Comparison of ENCODE assay signal across 8 cellular contexts in genomic region chr6:150599199-150600002, GRCh38. TPM values are rescaled to one million over a fixed set of nuclear protein-coding genes. Genes with fewer than 3 reads are reported as not detected.
A peak's percentile ranks its signal among the peaks of the same experiment; 100 is the strongest.
DNase-seq lines count a peak whose midpoint lies in the region; ATAC-seq and TF ChIP-seq lines count a peak whose summit lies in the region.

TSS of gene PLEKHG1 (plus strand) at chr6:150599885. CDS start at chr6:150733682, 133,797 bp downstream.

- peaks cover 4 to 7% of the 10 kb centered on the region in 2 donors for H3K27me3 Mint-ChIP-seq in CD8-positive, alpha-beta memory T cell
- H3K27me3 Mint-ChIP-seq in progenitor cell of endocrine pancreas, result peaks cover 21% of the 10 kb centered on the region

- no peaks in the 10 kb centered on the region for H3K9me3 ChIP-seq in CD8-positive, alpha-beta memory T cell (ENCODE audit: low read length)
- H3K9me3 ChIP-seq in SU-DHL-6 (ENCODE audit: insufficient read depth, low read length) (no peaks in the 10 kb centered on the region), adrenal gland (replicated peaks in 1 of 3) (no peaks in the 10 kb centered on the region)

- peak; percentile 27 to 74 (median 46) for DNase-seq in CD8-positive, alpha-beta memory T cell
- DNase-seq in adrenal gland, result peak; percentile 43 to 71 (median 60)
- peak; percentile 86 for DNase-seq in left cardiac atrium
- peak; percentile 57 for DNase-seq in progenitor cell of endocrine pancreas (ENCODE audit: low spot score, unreplicated experiment)
- DNase-seq in cortex of kidney (lab: John Stamatoyannopoulos, UW), result no peak

- H3F3A ChIP-seq in SU-DHL-6 (ENCODE audit: insufficient read depth), result peaks cover 11% of the 10 kb centered on the region

- peak within 1 kb of the TSS; percentile 52 for H3K4me3 ChIP-seq in CD8-positive, alpha-beta memory T cell (ENCODE audit: low read length)
- peak within 1 kb of the TSS; percentile 56 for H3K4me3 ChIP-seq in SU-DHL-6 (ENCODE audit: insufficient read depth, low read length, poor library complexity, severe bottlenecking)
- H3K4me3 ChIP-seq in adrenal gland, result peak within 1 kb of the TSS in 2 of 4 donors; percentile 33 to 83

- intact Hi-C loops in adrenal gland (cut with DNase I), result no loop called here
- intact Hi-C loops in left cardiac atrium (cut with DNase I), result loop anchor here in 1 of 2 donors (5.0 kb wide), 1 partner anchor 182 kb away; no protein-coding TSS in a partner anchor

- CTCF ChIA-PET in CD8-positive, alpha-beta memory T cell (lab: Charles Lee), result interaction anchor here (0.7 to 1.8 kb wide), 6 partner anchors 9 to 181 kb away, joined by 3 to 12 read pairs (median 4); no protein-coding TSS in a partner anchor

- peak within 1 kb of the TSS; percentile 91 to 97 (median 94) for H3K4me3 Mint-ChIP-seq in CD8-positive, alpha-beta memory T cell
- peak within 1 kb of the TSS; percentile 97 for H3K4me3 Mint-ChIP-seq in progenitor cell of endocrine pancreas (ENCODE audit: low read depth)

- ATAC-seq in GM19455 (IDR thresholded peaks at IDR 0.05; ENCODE audit: unreplicated experiment) (peak; percentile 81), HG03565 (IDR thresholded peaks at IDR 0.05; ENCODE audit: unreplicated experiment) (peak; percentile 40), left cardiac atrium (peak; percentile 94 to 97)

- peaks cover 23% of the 10 kb centered on the region; the same call in 1 of the 2 replicates for H3K79me2 ChIP-seq in SU-DHL-6 (ENCODE audit: insufficient read depth, low read length)

- no peaks in the 10 kb centered on the region for H4K20me1 ChIP-seq in SU-DHL-6 (ENCODE audit: low read depth, low read length)

- peak within 1 kb of the TSS; percentile 7 for H3K27ac ChIP-seq in CD8-positive, alpha-beta memory T cell (ENCODE audit: low read depth, low read length)
- peak within 1 kb of the TSS; percentile 71 for H3K27ac ChIP-seq in SU-DHL-6 (ENCODE audit: low read depth, low read length)
- H3K27ac ChIP-seq in adrenal gland, result peak within 1 kb of the TSS in 3 of 5 donors; percentile 37 to 84 (median 52)

- H3K27ac Mint-ChIP-seq in CD8-positive, alpha-beta memory T cell, result peak within 1 kb of the TSS; percentile 90 to 97 (median 94)
- peak within 1 kb of the TSS; percentile 98 for H3K27ac Mint-ChIP-seq in progenitor cell of endocrine pancreas

- no peak for TF ChIP-seq CTCF in SU-DHL-6 (IDR thresholded peaks at IDR 0.05; ENCODE audit: insufficient read depth, low read length, poor library complexity, severe bottlenecking)
- TF ChIP-seq CTCF in adrenal gland (IDR thresholded peaks at IDR 0.05), result no peak
- TF ChIP-seq CTCF in progenitor cell of endocrine pancreas (IDR thresholded peaks at IDR 0.05; ENCODE audit: unreplicated experiment), result no peak

- H3K9me2 ChIP-seq in SU-DHL-6 (replicated peaks; ENCODE audit: insufficient read depth, low read length), result no peaks in the 10 kb centered on the region

- H3K9ac ChIP-seq in SU-DHL-6 (ENCODE audit: low read length), result peak within 1 kb of the TSS; percentile 78

- H3K4me1 ChIP-seq in CD8-positive, alpha-beta memory T cell (ENCODE audit: insufficient read depth, low read length), result no peaks in the 10 kb centered on the region
- H3K4me1 ChIP-seq in adrenal gland (replicated peaks in 1 of 2), result peaks cover 6 to 12% of the 10 kb centered on the region in 2 donors

- H3K4me2 ChIP-seq in SU-DHL-6 (ENCODE audit: low read depth, low read length, poor library complexity, severe bottlenecking), result peak within 1 kb of the TSS; percentile 70

- peak within 1 kb of the TSS; percentile 44 for H2AFZ ChIP-seq in SU-DHL-6 (ENCODE audit: low read depth, low read length, severe bottlenecking)

- 14 to 45% (median 15%) methylated on average over 16 to 53 of the region's 53 CpGs for WGBS in adrenal gland, 4 donors

- no peak for TF ChIP-seq POLR2A in adrenal gland (IDR thresholded peaks at IDR 0.05)

- no peaks in the 10 kb centered on the region for H3K36me3 ChIP-seq in CD8-positive, alpha-beta memory T cell (ENCODE audit: insufficient read depth, low read length)
- H3K36me3 ChIP-seq in SU-DHL-6 (ENCODE audit: low read length), result no peaks in the 10 kb centered on the region
- no peaks in the 10 kb centered on the region for H3K36me3 ChIP-seq in adrenal gland (replicated peaks in 1 of 2)

- peaks cover 0 to 5% (median 0%) of the 10 kb centered on the region in 3 donors for H3K36me3 Mint-ChIP-seq in CD8-positive, alpha-beta memory T cell
- H3K36me3 Mint-ChIP-seq in progenitor cell of endocrine pancreas (ENCODE audit: insufficient read depth), result peaks cover 1% of the 10 kb centered on the region

- POLR2A ChIA-PET in CD8-positive, alpha-beta memory T cell (lab: Charles Lee), result interaction anchor here (0.6 to 1.5 kb wide), 6 partner anchors 19 to 303 kb away, joined by 3 to 13 read pairs (median 4); no protein-coding TSS in a partner anchor

- H3K27me3 ChIP-seq in CD8-positive, alpha-beta memory T cell (ENCODE audit: insufficient read depth, low read length, poor library complexity, severe bottlenecking), result no peaks in the 10 kb centered on the region
- H3K27me3 ChIP-seq in SU-DHL-6 (ENCODE audit: low read length) (no peaks in the 10 kb centered on the region), adrenal gland (peaks cover 12% of the 10 kb centered on the region)

- H3K4me1 Mint-ChIP-seq in CD8-positive, alpha-beta memory T cell, result peaks cover 17 to 24% (median 21%) of the 10 kb centered on the region in 3 donors
- H3K4me1 Mint-ChIP-seq in progenitor cell of endocrine pancreas (ENCODE audit: low read depth), result peaks cover 16% of the 10 kb centered on the region

- no peaks in the 10 kb centered on the region for H3K9me3 Mint-ChIP-seq in CD8-positive, alpha-beta memory T cell
- H3K9me3 Mint-ChIP-seq in progenitor cell of endocrine pancreas (ENCODE audit: low read depth), result no peaks in the 10 kb centered on the region

RNA-seq across cellular contexts. Expression of gene PLEKHG1, which starts in this region (rescaled TPM):
- 1 to 10 TPM; 8.8 to 9.4 TPM for total RNA-seq in CD8-positive, alpha-beta memory T cell
- 1.9 TPM for polyA plus RNA-seq in CD8-positive, alpha-beta memory T cell
- total RNA-seq in adrenal gland (10 to 100 TPM in 4 of 8 donors, 1 to 10 TPM in 4; 3.4 to 14.5 (median 9.8) TPM), left cardiac atrium (10 to 100 TPM in 1 of 2 donors, 1 to 10 TPM in 1; 9.3 to 25.1 TPM), progenitor cell of endocrine pancreas (38.8 and 42.2 TPM in 2 replicates)
- polyA plus RNA-seq in adrenal gland, result 1 to 10 TPM; 2.1 to 2.6 (median 2.3) TPM

Comparison
In these comparisons a context has a peak if more than half of its experiments do, and no peak if none do; other contexts are left out.
1. H3K27ac ChIP-seq: peak in every context shown above with its lines; median percentile 71 in SU-DHL-6; 52 in adrenal gland; 7 in CD8-positive, alpha-beta memory T cell.
2. ATAC-seq: peak in every context shown above with its lines; median percentile 96 in left cardiac atrium; 81 in GM19455; 40 in HG03565.